In genomic region chr9:4738866-4739586, GRCh38 we compare ENCODE assay signal across 8 cellular contexts. TPM values are rescaled to one million over a fixed set of nuclear protein-coding genes. Genes with fewer than 3 reads are reported as not detected.
DNase-seq lines count a peak whose midpoint lies in the region; ATAC-seq and TF ChIP-seq lines count a peak whose summit lies in the region.

No MANE protein-coding gene starts in this region.

- TF ChIP-seq CTCF in lung (IDR thresholded peaks at IDR 0.05; ENCODE audit: control extremely low read depth, extremely low read depth), result no peak

- DNase-seq in stimulated activated naive CD8-positive, alpha-beta T cell treated with anti-CD3 and anti-CD28 coated beads, Interleukin-15, Interleukin-2, amounts not matched to agents 100 U/mL and 50 U/mL, for 24 hours, result no peak
- DNase-seq in adipocyte (ENCODE audit: low read depth) (peak; percentile 24), lung (ENCODE audit: low spot score) (no peak), cortex of kidney (lab: John Stamatoyannopoulos, UW) (no peak), posterior vena cava (ENCODE audit: low spot score) (no peak)
- no peak for DNase-seq in central memory CD4-positive, alpha-beta T cell

- no peak for ATAC-seq in stimulated activated naive CD8-positive, alpha-beta T cell treated with anti-CD3 and anti-CD28 coated beads, Interleukin-15, Interleukin-2, amounts not matched to agents 100 U/mL and 50 U/mL, for 24 hours
- ATAC-seq in lung (ENCODE audit: insufficient read depth, low FRiP score) (no peak), GM19463 (IDR thresholded peaks at IDR 0.05; ENCODE audit: unreplicated experiment) (no peak)

- 80 to 86% methylated on average over 19 of the region's 19 CpGs for WGBS in lung, 2 donors

- no peaks in the 10 kb centered on the region for H3K27me3 Mint-ChIP-seq in stimulated activated naive CD8-positive, alpha-beta T cell treated with anti-CD3 and anti-CD28 coated beads, Interleukin-15, Interleukin-2, amounts not matched to agents 100 ng/mL and 50 ng/mL, for 24 hours

- peaks cover 30% of the 10 kb centered on the region for H3K4me1 ChIP-seq in adipocyte (ENCODE audit: control insufficient read depth, insufficient read depth, low read length)
- H3K4me1 ChIP-seq in lung (ENCODE audit: control insufficient read depth in 2 of 2, insufficient read depth in 2 of 2, low read length in 2 of 2), result peaks cover 6 to 8% of the 10 kb centered on the region in 2 donors

- H3K9ac ChIP-seq in adipocyte (ENCODE audit: low read length), result peak overlapping the region; percentile 93

- no peaks in the 10 kb centered on the region for H3K27me3 ChIP-seq in adipocyte (replicated peaks; ENCODE audit: control insufficient read depth, insufficient read depth, low read length)
- H3K27me3 ChIP-seq in lung (ENCODE audit: control insufficient read depth, insufficient read depth), result no peaks in the 10 kb centered on the region

- H3K4me3 ChIP-seq in adipocyte (ENCODE audit: low read length) (peak overlapping the region; percentile 96), lung (peak overlapping the region; percentile 16)

- peaks cover 12% of the 10 kb centered on the region for H3K36me3 Mint-ChIP-seq in stimulated activated naive CD8-positive, alpha-beta T cell treated with anti-CD3 and anti-CD28 coated beads, Interleukin-15, Interleukin-2, amounts not matched to agents 100 ng/mL and 50 ng/mL, for 24 hours (ENCODE audit: low read depth)

- H3K36me3 ChIP-seq in adipocyte (ENCODE audit: control insufficient read depth, insufficient read depth, low read length, severe bottlenecking) (no peaks in the 10 kb centered on the region), lung (ENCODE audit: control insufficient read depth in 2 of 2, insufficient read depth in 2 of 2, low read length in 2 of 2) (no peaks in the 10 kb centered on the region)

- intact Hi-C loops in posterior vena cava (cut with DNase I), result no loop called here

- no peaks in the 10 kb centered on the region for H3K9me3 ChIP-seq in adipocyte (ENCODE audit: control insufficient read depth, low read length)
- H3K9me3 ChIP-seq in lung (ENCODE audit: control insufficient read depth in 2 of 2, insufficient read depth in 1 of 2, low read length in 1 of 2), result no peaks in the 10 kb centered on the region

- H3K27ac ChIP-seq in lung (ENCODE audit: low read depth in 1 of 2, low read length in 1 of 2), result no peak overlapping the region

- H3K27ac Mint-ChIP-seq in stimulated activated naive CD8-positive, alpha-beta T cell treated with anti-CD3 and anti-CD28 coated beads, Interleukin-15, Interleukin-2, amounts not matched to agents 100 ng/mL and 50 ng/mL, for 24 hours, result peak overlapping the region; percentile 66

- H3K9me3 Mint-ChIP-seq in stimulated activated naive CD8-positive, alpha-beta T cell treated with anti-CD3 and anti-CD28 coated beads, Interleukin-15, Interleukin-2, amounts not matched to agents 100 ng/mL and 50 ng/mL, for 24 hours, result no peaks in the 10 kb centered on the region

- peaks cover 46% of the 10 kb centered on the region for H3K4me1 Mint-ChIP-seq in stimulated activated naive CD8-positive, alpha-beta T cell treated with anti-CD3 and anti-CD28 coated beads, Interleukin-15, Interleukin-2, amounts not matched to agents 100 ng/mL and 50 ng/mL, for 24 hours (ENCODE audit: low read depth)

- H3K4me3 Mint-ChIP-seq in stimulated activated naive CD8-positive, alpha-beta T cell treated with anti-CD3 and anti-CD28 coated beads, Interleukin-15, Interleukin-2, amounts not matched to agents 100 ng/mL and 50 ng/mL, for 24 hours, result peak overlapping the region; percentile 90

RNA-seq across cellular contexts. Expression of gene AK3, which starts 2.0 kb away (rescaled TPM):
- total RNA-seq in lung (10 to 100 TPM; 38.7 to 62.7 TPM), posterior vena cava (10 to 100 TPM; 48.4 to 50.8 TPM)
- 10 to 100 TPM; 22.4 to 24.9 TPM for polyA plus RNA-seq in lung

RNA-seq across cellular contexts. Expression of gene RCL1, which starts 53.7 kb away (rescaled TPM):
- total RNA-seq in lung, result 10 to 100 TPM; 27.7 to 62.2 TPM
- 10 to 100 TPM; 14.8 to 19.1 TPM for polyA plus RNA-seq in lung
- 10 to 100 TPM; 22.1 to 24.7 TPM for total RNA-seq in posterior vena cava

RNA-seq across cellular contexts. Expression of gene CDC37L1, which starts 59.7 kb away (rescaled TPM):
- total RNA-seq in lung (10 to 100 TPM; 17.2 to 30.7 TPM), posterior vena cava (10 to 100 TPM; 36.2 to 39.7 TPM)
- polyA plus RNA-seq in lung, result 10 to 100 TPM in 1 of 2 donors, 1 to 10 TPM in 1; 9.3 to 11.0 TPM
